Comparison of ENCODE assay signal across 8 cellular contexts in genomic region chr17:61842899-61843298, GRCh38.
"Had no signal": no experiment of that assay in that cellular context is flagged by ENCODE, and none has a peak within 500 bp of the region (broad histone marks: within the 10 kb centered on the region; RNA-seq: fewer than 3 reads in every experiment).

No MANE protein-coding gene starts in this region.

- DNase-seq: GDM1, GF-D8 had no signal

- FAIRE-seq: G401.6, GM12878, GM12891, GM12892, GM18507, GM19239 had no signal
